In the genomic region with DNA sequence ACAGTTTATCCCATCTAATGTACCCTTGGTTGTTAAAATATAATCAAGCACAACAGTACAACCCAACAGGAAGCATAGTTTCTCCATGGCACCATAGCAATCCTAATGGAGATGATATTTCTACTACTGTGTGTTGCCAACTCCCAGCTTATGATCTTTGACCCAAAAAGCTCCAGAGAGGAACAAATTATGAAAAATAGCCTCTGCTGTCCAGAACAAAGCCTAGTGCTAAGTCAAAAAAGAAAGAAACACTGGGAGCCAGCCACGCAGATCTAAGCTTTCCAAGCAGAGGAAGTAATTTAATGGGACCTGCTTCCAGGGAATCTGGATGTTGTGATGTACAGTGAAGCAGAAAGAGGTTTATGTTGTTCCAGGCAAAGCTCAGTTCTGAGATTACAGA, we compare ENCODE assay signal across 29 cellular contexts.
"Had no signal": no experiment of that assay in that cellular context is flagged by ENCODE, and none has a peak within 500 bp of the region (broad histone marks: within the 10 kb centered on the region; RNA-seq: fewer than 3 reads in every experiment).

No MANE protein-coding gene starts in this region.

- FAIRE-seq: bronchial epithelial cell had no signal

- H3K27ac Mint-ChIP-seq: activated CD4-positive, alpha-beta T cell treated with anti-CD3 and anti-CD28 coated beads, Interleukin-2, amount 10 ng/mL, durations not matched to agents 24 days and 14 days; activated CD8-positive, alpha-beta T cell treated with anti-CD3 and anti-CD28 coated beads for 36 hours; activated naive CD4-positive, alpha-beta T cell treated with anti-CD3 and anti-CD28 coated beads, Interleukin-2, amount 50 U/mL, for 24 hours; activated naive CD8-positive, alpha-beta T cell treated with anti-CD3 and anti-CD28 coated beads, Interleukin-2, amount 10 ng/mL, durations not matched to agents 7 days and 5 days; activated T-cell treated with anti-CD3 and anti-CD28 coated beads, Interleukin-2, amount 50 U/mL, for 24 hours; activated T-helper 2 cell treated with anti-CD3 and anti-CD28 coated beads, Interferon-gamma antibody, Interleukin-2, Interleukin-4, amounts not matched to agents 10 μg/mL and 5 μg/mL and 100 μg/mL, durations not matched to agents 14 hours and 24 hours and 36 hours; brain had no signal

- H3K9me3 ChIP-seq: adrenal gland, MG63 had no signal

- H3K9me3 Mint-ChIP-seq: activated CD4-positive, alpha-beta T cell treated with anti-CD3 and anti-CD28 coated beads, Interleukin-2, amount 10 ng/mL, durations not matched to agents 24 days and 14 days; activated CD8-positive, alpha-beta T cell treated with anti-CD3 and anti-CD28 coated beads for 36 hours; activated naive CD4-positive, alpha-beta T cell treated with anti-CD3 and anti-CD28 coated beads, Interleukin-2, amount 50 U/mL, for 24 hours; activated T-cell treated with anti-CD3 and anti-CD28 coated beads, Interleukin-2, amount 50 U/mL, for 24 hours; brain had no signal

- H3K4me1 Mint-ChIP-seq: activated CD4-positive, alpha-beta T cell treated with anti-CD3 and anti-CD28 coated beads, Interleukin-2, amount 10 ng/mL, durations not matched to agents 24 days and 14 days; activated naive CD4-positive, alpha-beta T cell treated with anti-CD3 and anti-CD28 coated beads, Interleukin-2, amount 50 U/mL, for 24 hours; activated naive CD8-positive, alpha-beta T cell treated with anti-CD3 and anti-CD28 coated beads, Interleukin-2, amount 10 ng/mL, durations not matched to agents 7 days and 5 days; brain had no signal

- H3K27me3 ChIP-seq: adrenal gland, MG63 had no signal

- H3K36me3 Mint-ChIP-seq: activated naive CD4-positive, alpha-beta T cell treated with anti-CD3 and anti-CD28 coated beads, Interleukin-2, amount 50 U/mL, for 24 hours; activated naive CD8-positive, alpha-beta T cell treated with anti-CD3 and anti-CD28 coated beads, Interleukin-2, amount 10 ng/mL, durations not matched to agents 7 days and 5 days; brain had no signal

- H3K4me3 Mint-ChIP-seq: activated CD4-positive, alpha-beta T cell treated with anti-CD3 and anti-CD28 coated beads, Interleukin-2, amount 10 ng/mL, durations not matched to agents 24 days and 14 days; activated CD8-positive, alpha-beta T cell treated with anti-CD3 and anti-CD28 coated beads for 36 hours; activated naive CD4-positive, alpha-beta T cell treated with anti-CD3 and anti-CD28 coated beads, Interleukin-2, amount 50 U/mL, for 24 hours; activated naive CD8-positive, alpha-beta T cell treated with anti-CD3 and anti-CD28 coated beads, Interleukin-2, amount 10 ng/mL, durations not matched to agents 7 days and 5 days; activated T-cell treated with anti-CD3 and anti-CD28 coated beads, Interleukin-2, amount 50 U/mL, for 24 hours; brain had no signal

- H3K4me1 ChIP-seq: adrenal gland had no signal

- DNase-seq: activated CD4-positive, alpha-beta T cell treated with anti-CD3 and anti-CD28 coated beads for 1 hour; activated CD4-positive, alpha-beta T cell treated with anti-CD3 and anti-CD28 coated beads, Interleukin-2, amount 10 ng/mL, durations not matched to agents 24 days and 14 days; activated CD4-positive, alpha-beta T cell treated with anti-CD3 and anti-CD28 coated beads, Interleukin-2, amount 50 U/mL, for 4 hours; activated CD4-positive, CD25-positive, alpha-beta regulatory T cell; activated CD8-positive, alpha-beta T cell treated with anti-CD3 and anti-CD28 coated beads for 36 hours; activated gamma-delta T cell; activated naive CD4-positive, alpha-beta T cell treated with Interleukin-2 at 50 U/mL for 16 hours; activated naive CD8-positive, alpha-beta T cell treated with anti-CD3 and anti-CD28 coated beads, Interleukin-2, amount 10 ng/mL, durations not matched to agents 7 days and 5 days; activated T-cell treated with anti-CD3 and anti-CD28 coated beads, Interleukin-2, amount 50 U/mL, for 24 hours; adrenal gland; central memory CD4-positive, alpha-beta T cell; Kasumi-1; KG1; MG63; NCI-H1092; NCI-H1436 treated with DMSO at 0.1 percent for 48 hours; NCI-H1694 treated with DMSO at 0.1 percent for 48 hours; NCI-H2029; NCI-H345; NCI-H524 treated with DMSO at 0.1 percent for 48 hours; SW 1271; T-helper 1 cell; T1000; WERI-Rb-1 had no signal

- H3K36me3 ChIP-seq: adrenal gland, MG63, WERI-Rb-1 had no signal

- ATAC-seq: activated CD8-positive, alpha-beta T cell treated with anti-CD3 and anti-CD28 coated beads for 36 hours; Panc1 had no signal

- H3K4me3 ChIP-seq: adrenal gland, MG63 had no signal

- H3K27ac ChIP-seq: adrenal gland, WERI-Rb-1 had no signal
